ENCODE assay signal across 13 cellular contexts in the genomic region with DNA sequence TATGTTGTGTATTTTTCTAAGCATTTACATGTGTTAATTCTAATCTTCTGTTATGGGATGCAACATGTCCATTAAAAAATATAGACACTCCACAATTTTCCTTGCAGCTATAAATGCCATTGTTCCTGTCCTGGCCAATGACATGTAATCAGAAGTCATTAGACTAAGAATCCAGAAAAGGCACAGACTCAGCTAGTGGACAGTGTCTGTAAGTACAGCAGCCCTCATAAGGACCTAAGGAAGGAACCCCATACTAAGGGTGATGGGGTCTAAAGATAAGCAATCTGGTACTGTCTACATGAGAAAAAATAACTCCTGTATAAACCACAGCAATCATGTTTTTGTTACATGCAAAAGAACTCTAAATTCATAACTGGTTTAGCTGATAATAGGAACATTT.
DNase-seq lines count a peak whose midpoint lies in the region; ATAC-seq, FAIRE-seq and TF ChIP-seq lines count a peak whose summit lies in the region.
"Had no signal": no experiment of that assay in that cellular context is flagged by ENCODE, and none has a peak within 500 bp of the region (broad histone marks: within the 10 kb centered on the region; RNA-seq: fewer than 3 reads in every experiment).

No MANE protein-coding gene starts in this region.

- no peak for TF ChIP-seq RAD21 in A549 (conservative IDR thresholded peaks at IDR 0.05 in 1 of 2, IDR thresholded peaks at IDR 0.05 in 1 of 2)

- CTCF ChIA-PET in A549 (lab: Yijun Ruan, JAX), result no interaction called here

- ATAC-seq in A549 (peak; percentile 87 to 88; a peak in 5 of 6 replicates), GM18873 (IDR thresholded peaks at IDR 0.05; ENCODE audit: low FRiP score, unreplicated experiment) (peak; percentile 50), HG02973 (IDR thresholded peaks at IDR 0.05; ENCODE audit: unreplicated experiment) (peak; percentile 88)
- ATAC-seq in natural killer cell treated with Interleukin-12 subunit alpha and Interleukin-12 subunit beta and Interleukin-15 and Interleukin-18, amount 100 ng/mL, for 72 hours, result no peak

- POLR2A ChIA-PET in A549 (lab: Yijun Ruan, JAX), result no interaction called here

- no peak for TF ChIP-seq POLR2A in A549 (IDR thresholded peaks at IDR 0.05; ENCODE audit: low read length)

- H3K36me3 Mint-ChIP-seq in natural killer cell treated with Interleukin-12 subunit alpha and Interleukin-12 subunit beta and Interleukin-15 and Interleukin-18, amount 100 ng/mL, for 72 hours, result no peaks in the 10 kb centered on the region
- H3K36me3 Mint-ChIP-seq: brain had no signal

- H3K27me3 Mint-ChIP-seq in natural killer cell treated with Interleukin-12 subunit alpha and Interleukin-12 subunit beta and Interleukin-15 and Interleukin-18, amount 100 ng/mL, for 72 hours, result peaks cover 12 to 24% of the 10 kb centered on the region in 2 donors

- no peak overlapping the region for H3K4me3 ChIP-seq in A549

- H3K9me3 ChIP-seq in A549, result no peaks in the 10 kb centered on the region

- no peaks in the 10 kb centered on the region for H3K4me1 ChIP-seq in A549
- H3K4me1 ChIP-seq: parathyroid adenoma had no signal

- no peak overlapping the region for H3K27ac ChIP-seq in A549
- H3K27ac ChIP-seq: parathyroid adenoma had no signal

- no peak overlapping the region for H3K4me3 Mint-ChIP-seq in natural killer cell treated with Interleukin-12 subunit alpha and Interleukin-12 subunit beta and Interleukin-15 and Interleukin-18, amount 100 ng/mL, for 72 hours
- H3K4me3 Mint-ChIP-seq: brain; T-helper 2 cell treated with Interferon-gamma antibody and Interleukin-4, amounts not matched to agents 5 μg/mL and 100 μg/mL, for 36 hours had no signal

- no peak for TF ChIP-seq CTCF in A549 (IDR thresholded peaks at IDR 0.05)

- no peaks in the 10 kb centered on the region for H3K4me1 Mint-ChIP-seq in natural killer cell treated with Interleukin-12 subunit alpha and Interleukin-12 subunit beta and Interleukin-15 and Interleukin-18, amount 100 ng/mL, for 72 hours (ENCODE audit: low read depth in 2 of 2)
- H3K4me1 Mint-ChIP-seq: brain had no signal

- no peak overlapping the region for H3K4me2 ChIP-seq in A549

- no peak for FAIRE-seq in A549 (lab: Jason Lieb, UNC)
- FAIRE-seq: urothelium cell line had no signal

- no peaks in the 10 kb centered on the region for H3K9me3 Mint-ChIP-seq in natural killer cell treated with Interleukin-12 subunit alpha and Interleukin-12 subunit beta and Interleukin-15 and Interleukin-18, amount 100 ng/mL, for 72 hours
- H3K9me3 Mint-ChIP-seq: T-helper 2 cell treated with Interferon-gamma antibody and Interleukin-4, amounts not matched to agents 5 μg/mL and 100 μg/mL, for 36 hours had no signal

- TF ChIP-seq EP300 in A549 (IDR thresholded peaks at IDR 0.05), result no peak

- DNase-seq in A549 (ENCODE audit: low read depth in 1 of 2, low spot score in 1 of 2) (peak in 1 of 2 experiments; percentile 17), RKO (ENCODE audit: low spot score) (peak; percentile 50), NCI-H2171 (lab: John Stamatoyannopoulos, UW) (no peak), NCI-H187 treated with DMSO at 0.1 percent for 48 hours (lab: John Stamatoyannopoulos, UW) (no peak), NCI-H2029 treated with DMSO at 0.1 percent for 48 hours (lab: John Stamatoyannopoulos, UW) (no peak)
- no peak for DNase-seq in natural killer cell treated with Interleukin-12 subunit alpha and Interleukin-12 subunit beta and Interleukin-15 and Interleukin-18, amount 100 ng/mL, for 72 hours (ENCODE audit: low spot score)
- DNase-seq: NCI-H748 treated with DMSO at 0.1 percent for 48 hours had no signal

- H3K27ac Mint-ChIP-seq in natural killer cell treated with Interleukin-12 subunit alpha and Interleukin-12 subunit beta and Interleukin-15 and Interleukin-18, amount 100 ng/mL, for 72 hours, result no peak overlapping the region
- H3K27ac Mint-ChIP-seq: brain; T-helper 2 cell treated with Interferon-gamma antibody and Interleukin-4, amounts not matched to agents 5 μg/mL and 100 μg/mL, for 36 hours had no signal

TF ChIP-seq in A549, 52 proteins besides CTCF, POLR2A, EP300 and RAD21:
- TF ChIP-seq NFE2L2 (conservative IDR thresholded peaks at IDR 0.05; ENCODE audit: low read length) (no peak), KDM1A (IDR thresholded peaks at IDR 0.05; ENCODE audit: low read depth) (no peak), CEBPB (IDR thresholded peaks at IDR 0.05) (no peak), ZFP36 (IDR thresholded peaks at IDR 0.05; ENCODE audit: borderline replicate concordance, partially characterized antibody) (no peak), SREBF2 (IDR thresholded peaks at IDR 0.05) (no peak), CBX2 (IDR thresholded peaks at IDR 0.05; ENCODE audit: borderline replicate concordance, low read depth) (no peak), KDM5A (IDR thresholded peaks at IDR 0.05) (no peak), JUN (IDR thresholded peaks at IDR 0.05) (no peak), RFX5 (IDR thresholded peaks at IDR 0.05) (no peak), ZC3H11A (IDR thresholded peaks at IDR 0.05) (no peak), NR3C1 (IDR thresholded peaks at IDR 0.05) (no peak), MYC (IDR thresholded peaks at IDR 0.05; ENCODE audit: borderline replicate concordance, low read length) (no peak)
- TF ChIP-seq, protein P1, sequence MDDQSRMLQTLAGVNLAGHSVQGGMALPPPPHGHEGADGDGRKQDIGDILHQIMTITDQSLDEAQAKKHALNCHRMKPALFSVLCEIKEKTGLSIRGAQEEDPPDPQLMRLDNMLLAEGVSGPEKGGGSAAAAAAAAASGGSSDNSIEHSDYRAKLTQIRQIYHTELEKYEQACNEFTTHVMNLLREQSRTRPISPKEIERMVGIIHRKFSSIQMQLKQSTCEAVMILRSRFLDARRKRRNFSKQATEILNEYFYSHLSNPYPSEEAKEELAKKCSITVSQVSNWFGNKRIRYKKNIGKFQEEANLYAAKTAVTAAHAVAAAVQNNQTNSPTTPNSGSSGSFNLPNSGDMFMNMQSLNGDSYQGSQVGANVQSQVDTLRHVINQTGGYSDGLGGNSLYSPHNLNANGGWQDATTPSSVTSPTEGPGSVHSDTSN (IDR thresholded peaks at IDR 0.05), result no peak

Comparison
In these comparisons a context has a peak if more than half of its experiments do, and no peak if none do; other contexts are left out.
1. ATAC-seq: peak in A549 (2 of 2), GM18873 (single experiment) and HG02973 (single experiment); none in natural killer cell treated with Interleukin-12 subunit alpha and Interleukin-12 subunit beta and Interleukin-15 and Interleukin-18, amount 100 ng/mL, for 72 hours (0 of 2).